Comparison of ENCODE assay signal across 23 cellular contexts in the genomic region with DNA sequence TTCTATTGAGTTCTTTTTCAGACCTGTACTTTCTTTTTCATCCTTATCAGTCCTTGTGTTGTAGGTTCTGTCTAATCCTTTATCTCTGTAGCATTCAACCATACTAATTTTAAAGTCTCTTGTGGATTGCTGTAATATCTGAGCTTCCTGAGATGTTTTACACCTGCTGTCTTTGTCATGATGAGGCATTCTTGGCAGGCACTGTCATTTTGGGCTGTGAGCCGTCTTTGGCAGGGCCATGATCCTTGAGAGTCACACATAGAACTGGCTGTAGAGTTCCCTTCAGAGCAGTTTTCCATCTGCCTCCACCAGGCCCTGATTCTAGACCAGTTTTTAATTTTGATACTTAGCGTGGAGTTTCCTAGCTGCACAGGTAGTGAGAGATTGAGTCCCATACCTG. TPM values are rescaled to one million over a fixed set of nuclear protein-coding genes. Genes with fewer than 3 reads are reported as not detected.
"Had no signal": no experiment of that assay in that cellular context is flagged by ENCODE, and none has a peak within 500 bp of the region (broad histone marks: within the 10 kb centered on the region; RNA-seq: fewer than 3 reads in every experiment).

No MANE protein-coding gene starts in this region.

- H3K4me3 ChIP-seq: left lung, prostate gland, thoracic aorta had no signal

- ATAC-seq: activated T-cell treated with anti-CD3 and anti-CD28 coated beads, Interleukin-2, amount 50 U/mL, for 72 hours; effector memory CD8-positive, alpha-beta T cell; left lung; sciatic nerve; stimulated activated effector memory CD8-positive, alpha-beta T cell treated with anti-CD3 and anti-CD28 coated beads, Interleukin-12 subunit alpha, Interleukin-12 subunit beta, amount 100 ng/mL, for 72 hours; T-helper 17 cell; WTC11 had no signal

- H3K36me3 ChIP-seq: left lung, prostate gland, thoracic aorta had no signal

- H3K36me3 Mint-ChIP-seq: activated naive CD8-positive, alpha-beta T cell treated with anti-CD3 and anti-CD28 coated beads for 36 hours; brain; stimulated activated effector memory CD8-positive, alpha-beta T cell treated with anti-CD3 and anti-CD28 coated beads, Interleukin-12 subunit alpha, Interleukin-12 subunit beta, amount 100 ng/mL, for 72 hours; WTC11 had no signal

- H3K9me3 ChIP-seq: left lung, prostate gland, thoracic aorta had no signal

- H3K27ac ChIP-seq: left lung, prostate gland, thoracic aorta had no signal

- DNase-seq: activated CD4-positive, alpha-beta T cell treated with anti-CD3 and anti-CD28 coated beads for 48 hours; activated CD8-positive, alpha-beta memory T cell treated with anti-CD3 and anti-CD28 coated beads, Interleukin-2, amount 50 U/mL, for 48 hours; activated gamma-delta T cell; activated naive CD8-positive, alpha-beta T cell treated with anti-CD3 and anti-CD28 coated beads for 36 hours; activated T-cell treated with anti-CD3 and anti-CD28 coated beads, Interleukin-2, amount 50 U/mL, for 72 hours; effector memory CD8-positive, alpha-beta T cell; hypothalamus; kidney; left lung; T-helper 17 cell had no signal

- H3K27ac Mint-ChIP-seq: activated naive CD8-positive, alpha-beta T cell treated with anti-CD3 and anti-CD28 coated beads for 36 hours; activated T-cell treated with anti-CD3 and anti-CD28 coated beads, Interleukin-2, amount 50 U/mL, for 72 hours; dendritic cell treated with granulocyte-macrophage colony-stimulating factor and Interleukin-4, amounts not matched to agents 40 ng/mL and 50 ng/mL, for 4 days; effector memory CD8-positive, alpha-beta T cell; stimulated activated effector memory CD8-positive, alpha-beta T cell treated with anti-CD3 and anti-CD28 coated beads, Interleukin-12 subunit alpha, Interleukin-12 subunit beta, amount 100 ng/mL, for 72 hours; T-helper 17 cell; WTC11 had no signal

- H3K4me1 Mint-ChIP-seq: WTC11 had no signal

- H3K4me3 Mint-ChIP-seq: activated naive CD8-positive, alpha-beta T cell treated with anti-CD3 and anti-CD28 coated beads for 36 hours; activated T-cell treated with anti-CD3 and anti-CD28 coated beads, Interleukin-2, amount 50 U/mL, for 72 hours; brain; central memory CD8-positive, alpha-beta T cell; dendritic cell treated with granulocyte-macrophage colony-stimulating factor and Interleukin-4, amounts not matched to agents 40 ng/mL and 50 ng/mL, for 4 days; effector memory CD8-positive, alpha-beta T cell; stimulated activated effector memory CD8-positive, alpha-beta T cell treated with anti-CD3 and anti-CD28 coated beads, Interleukin-12 subunit alpha, Interleukin-12 subunit beta, amount 100 ng/mL, for 72 hours; T-helper 17 cell; WTC11 had no signal

- H3K9me3 Mint-ChIP-seq: activated naive CD8-positive, alpha-beta T cell treated with anti-CD3 and anti-CD28 coated beads for 36 hours; activated T-cell treated with anti-CD3 and anti-CD28 coated beads, Interleukin-2, amount 50 U/mL, for 72 hours; brain; central memory CD8-positive, alpha-beta T cell; dendritic cell treated with granulocyte-macrophage colony-stimulating factor and Interleukin-4, amounts not matched to agents 40 ng/mL and 50 ng/mL, for 4 days; effector memory CD8-positive, alpha-beta T cell; stimulated activated effector memory CD8-positive, alpha-beta T cell treated with anti-CD3 and anti-CD28 coated beads, Interleukin-12 subunit alpha, Interleukin-12 subunit beta, amount 100 ng/mL, for 72 hours; WTC11 had no signal

RNA-seq across cellular contexts. Expression of a gene that starts 6.7 kb away (rescaled TPM):
- total RNA-seq: epithelial cell of proximal tubule had no signal
- polyA plus RNA-seq: neural cell had no signal

RNA-seq across cellular contexts. Expression of a gene that starts 13.9 kb away (rescaled TPM):
- total RNA-seq: epithelial cell of proximal tubule had no signal

RNA-seq across cellular contexts. Expression of a gene that starts 52.8 kb away (rescaled TPM):
- total RNA-seq: activated naive CD8-positive, alpha-beta T cell treated with anti-CD3 and anti-CD28 coated beads for 36 hours; activated T-cell treated with anti-CD3 and anti-CD28 coated beads, Interleukin-2, amount 50 U/mL, for 72 hours; epithelial cell of proximal tubule; glomerular endothelial cell; kidney; mesenteric fat pad; omental fat pad; prostate gland; thoracic aorta; WTC11 had no signal
- polyA plus RNA-seq: neural cell had no signal
